Comparison of ENCODE assay signal across 30 cellular contexts in genomic region chr14:96663491-96664067, GRCh38.
"Had no signal": no experiment of that assay in that cellular context is flagged by ENCODE, and none has a peak within 500 bp of the region (broad histone marks: within the 10 kb centered on the region; RNA-seq: fewer than 3 reads in every experiment).

No MANE protein-coding gene starts in this region.

- DNase-seq: activated CD4-positive, alpha-beta T cell treated with anti-CD3 and anti-CD28 coated beads, Interleukin-2, amount 10 ng/mL, durations not matched to agents 7 days and 5 days; activated CD4-positive, CD25-positive, alpha-beta regulatory T cell treated with anti-CD3 and anti-CD28 coated beads, Interleukin-2, amount 50 U/mL, for 72 hours; activated CD8-positive, alpha-beta memory T cell treated with anti-CD3 and anti-CD28 coated beads, Interleukin-2, amount 10 ng/mL, durations not matched to agents 7 days and 5 days; activated CD8-positive, alpha-beta T cell treated with anti-CD3 and anti-CD28 coated beads for 36 hours; activated gamma-delta T cell treated with Interleukin-2 at 50 U/mL for 16 hours; adrenal gland; effector memory CD4-positive, alpha-beta T cell; gastrocnemius medialis; head of caudate nucleus; left cardiac atrium; mesenchymal stem cell; pancreas; psoas muscle; stimulated activated CD4-positive, alpha-beta T cell treated with anti-CD3 and anti-CD28 coated beads, Interleukin-1b, Interleukin-23, amount 100 ng/mL, for 48 hours; stimulated activated naive CD8-positive, alpha-beta T cell treated with anti-CD3 and anti-CD28 coated beads, Interleukin-15, amount 100 ng/mL, for 72 hours; trophoblast cell had no signal

- FAIRE-seq: colon, islet of Langerhans, pancreas had no signal

- H3K4me3 Mint-ChIP-seq: activated CD4-positive, alpha-beta T cell treated with anti-CD3 and anti-CD28 coated beads, Interleukin-2, amount 10 ng/mL, durations not matched to agents 7 days and 5 days; activated CD8-positive, alpha-beta memory T cell treated with anti-CD3 and anti-CD28 coated beads, Interleukin-2, amount 10 ng/mL, durations not matched to agents 7 days and 5 days; activated CD8-positive, alpha-beta T cell treated with anti-CD3 and anti-CD28 coated beads for 36 hours; activated naive CD4-positive, alpha-beta T cell treated with anti-CD3 and anti-CD28 coated beads, Interleukin-2, amount 50 U/mL, for 24 hours; activated T-helper 1 cell treated with anti-CD3 and anti-CD28 coated beads, Interleukin-12 subunit alpha, Interleukin-12 subunit beta, Interleukin-2, Interleukin-4 antibody, amounts not matched to agents 30 ng/mL and 10 ng/mL and 1 ng/mL, durations not matched to agents 14 hours and 24 hours and 36 hours; central memory CD8-positive, alpha-beta T cell; nephron; stimulated activated naive CD8-positive, alpha-beta T cell treated with anti-CD3 and anti-CD28 coated beads, Interleukin-15, amount 100 ng/mL, for 72 hours; T-helper 2 cell treated with Interferon-gamma antibody and Interleukin-4, amounts not matched to agents 5 μg/mL and 100 μg/mL, for 36 hours had no signal

- H3K27me3 ChIP-seq: adrenal gland, ascending aorta, gastrocnemius medialis, pancreas, right atrium auricular region, vagina had no signal

- H3K9me3 ChIP-seq: adrenal gland, ascending aorta, breast epithelium, gastrocnemius medialis, neutrophil, pancreas, psoas muscle, right atrium auricular region, vagina had no signal

- H3K27ac Mint-ChIP-seq: activated CD4-positive, alpha-beta T cell treated with anti-CD3 and anti-CD28 coated beads, Interleukin-2, amount 10 ng/mL, durations not matched to agents 7 days and 5 days; activated CD8-positive, alpha-beta memory T cell treated with anti-CD3 and anti-CD28 coated beads, Interleukin-2, amount 10 ng/mL, durations not matched to agents 7 days and 5 days; activated CD8-positive, alpha-beta T cell treated with anti-CD3 and anti-CD28 coated beads for 36 hours; activated naive CD4-positive, alpha-beta T cell treated with anti-CD3 and anti-CD28 coated beads, Interleukin-2, amount 50 U/mL, for 24 hours; activated T-helper 1 cell treated with anti-CD3 and anti-CD28 coated beads, Interleukin-12 subunit alpha, Interleukin-12 subunit beta, Interleukin-2, Interleukin-4 antibody, amounts not matched to agents 30 ng/mL and 10 ng/mL and 1 ng/mL, durations not matched to agents 14 hours and 24 hours and 36 hours; nephron; stimulated activated naive CD8-positive, alpha-beta T cell treated with anti-CD3 and anti-CD28 coated beads, Interleukin-15, amount 100 ng/mL, for 72 hours; T-helper 2 cell treated with Interferon-gamma antibody and Interleukin-4, amounts not matched to agents 5 μg/mL and 100 μg/mL, for 36 hours had no signal

- H3K9me3 Mint-ChIP-seq: activated CD4-positive, alpha-beta T cell treated with anti-CD3 and anti-CD28 coated beads, Interleukin-2, amount 10 ng/mL, durations not matched to agents 7 days and 5 days; activated naive CD4-positive, alpha-beta T cell treated with anti-CD3 and anti-CD28 coated beads, Interleukin-2, amount 50 U/mL, for 24 hours; activated T-helper 1 cell treated with anti-CD3 and anti-CD28 coated beads, Interleukin-12 subunit alpha, Interleukin-12 subunit beta, Interleukin-2, Interleukin-4 antibody, amounts not matched to agents 30 ng/mL and 10 ng/mL and 1 ng/mL, durations not matched to agents 14 hours and 24 hours and 36 hours; central memory CD8-positive, alpha-beta T cell; T-helper 2 cell treated with Interferon-gamma antibody and Interleukin-4, amounts not matched to agents 5 μg/mL and 100 μg/mL, for 36 hours had no signal

- H3K27ac ChIP-seq: adrenal gland, ascending aorta, breast epithelium, gastrocnemius medialis, neutrophil, pancreas, psoas muscle, right atrium auricular region, vagina, VCaP had no signal

- H3K4me1 Mint-ChIP-seq: activated CD4-positive, alpha-beta T cell treated with anti-CD3 and anti-CD28 coated beads, Interleukin-2, amount 10 ng/mL, durations not matched to agents 7 days and 5 days; activated CD8-positive, alpha-beta memory T cell treated with anti-CD3 and anti-CD28 coated beads, Interleukin-2, amount 10 ng/mL, durations not matched to agents 7 days and 5 days; activated naive CD4-positive, alpha-beta T cell treated with anti-CD3 and anti-CD28 coated beads, Interleukin-2, amount 50 U/mL, for 24 hours; central memory CD8-positive, alpha-beta T cell; nephron; stimulated activated naive CD8-positive, alpha-beta T cell treated with anti-CD3 and anti-CD28 coated beads, Interleukin-15, amount 100 ng/mL, for 72 hours had no signal

- H3K4me3 ChIP-seq: adrenal gland, ascending aorta, breast epithelium, gastrocnemius medialis, pancreas, psoas muscle, right atrium auricular region, vagina had no signal

- ATAC-seq: activated CD8-positive, alpha-beta memory T cell treated with anti-CD3 and anti-CD28 coated beads, Interleukin-2, amount 10 ng/mL, durations not matched to agents 7 days and 5 days; activated CD8-positive, alpha-beta T cell treated with anti-CD3 and anti-CD28 coated beads for 36 hours; esophagus mucosa; gastrocnemius medialis; left cardiac atrium; pancreas; psoas muscle; stimulated activated naive CD8-positive, alpha-beta T cell treated with anti-CD3 and anti-CD28 coated beads, Interleukin-15, amount 100 ng/mL, for 72 hours had no signal

- H3K4me1 ChIP-seq: adrenal gland, ascending aorta, breast epithelium, gastrocnemius medialis, psoas muscle, right atrium auricular region, vagina had no signal

- H3K36me3 Mint-ChIP-seq: activated CD8-positive, alpha-beta memory T cell treated with anti-CD3 and anti-CD28 coated beads, Interleukin-2, amount 10 ng/mL, durations not matched to agents 7 days and 5 days had no signal

- H3K36me3 ChIP-seq: adrenal gland, ascending aorta, breast epithelium, gastrocnemius medialis, neutrophil, pancreas, right atrium auricular region, vagina had no signal
